ENCODE assay signal across 1 cellular context in the genomic region with DNA sequence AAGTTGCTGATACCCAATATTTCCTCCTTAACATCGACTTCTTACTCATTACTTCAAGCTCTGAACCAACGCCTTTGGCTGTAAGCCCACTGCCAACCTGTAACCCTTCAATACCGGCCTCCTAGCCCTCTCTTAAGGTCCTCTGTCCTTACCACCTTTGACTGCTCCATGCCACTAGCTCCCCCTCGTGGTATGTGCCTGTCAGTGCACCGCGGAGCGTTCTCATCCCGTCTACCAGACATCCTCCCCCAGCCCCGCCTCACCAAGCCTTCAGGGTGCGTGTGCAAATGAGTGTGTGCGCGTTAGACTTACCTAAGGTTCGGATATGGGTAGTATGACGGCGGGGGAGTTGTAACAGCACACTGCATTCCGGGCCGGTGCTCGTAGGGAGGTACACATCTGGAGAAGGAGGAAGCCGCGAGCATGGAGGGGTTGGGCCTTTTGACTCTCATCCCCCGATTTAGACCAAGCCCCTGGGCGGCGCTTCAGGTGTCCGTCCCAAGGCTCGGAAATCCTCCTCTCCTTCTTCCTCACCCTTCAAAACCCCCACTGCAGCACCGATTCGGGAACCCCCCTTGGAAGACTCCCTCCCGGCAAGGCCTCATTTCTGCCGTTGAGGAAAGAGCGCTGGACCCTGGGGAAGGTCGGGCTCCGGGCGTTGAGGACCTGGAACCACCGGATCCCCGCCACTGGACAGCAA.
TF ChIP-seq lines count a peak whose summit lies in the region.

No MANE protein-coding gene starts in this region.

TF ChIP-seq in K562, 482 proteins besides CTCF, POLR2A, EP300 and RAD21 (continued from another document and continues in another):
- TF ChIP-seq TOE1 (IDR thresholded peaks at IDR 0.05; ENCODE audit: borderline replicate concordance) = 0 out of 2 replicates have a peak, but pooled peaks have one; percentile 48
- TF ChIP-seq TOE1 (CRISPR knock-in tag; IDR thresholded peaks at IDR 0.05; ENCODE audit: borderline replicate concordance, low read depth) = no peak
- no peak for TF ChIP-seq ZNF174 (CRISPR knock-in tag; IDR thresholded peaks at IDR 0.05)
- peak; percentile 18 for TF ChIP-seq CTCFL (IDR thresholded peaks at IDR 0.05; ENCODE audit: borderline replicate concordance, insufficient read depth, low read depth, low read length, poor library complexity, severe bottlenecking)
- TF ChIP-seq, protein P1, sequence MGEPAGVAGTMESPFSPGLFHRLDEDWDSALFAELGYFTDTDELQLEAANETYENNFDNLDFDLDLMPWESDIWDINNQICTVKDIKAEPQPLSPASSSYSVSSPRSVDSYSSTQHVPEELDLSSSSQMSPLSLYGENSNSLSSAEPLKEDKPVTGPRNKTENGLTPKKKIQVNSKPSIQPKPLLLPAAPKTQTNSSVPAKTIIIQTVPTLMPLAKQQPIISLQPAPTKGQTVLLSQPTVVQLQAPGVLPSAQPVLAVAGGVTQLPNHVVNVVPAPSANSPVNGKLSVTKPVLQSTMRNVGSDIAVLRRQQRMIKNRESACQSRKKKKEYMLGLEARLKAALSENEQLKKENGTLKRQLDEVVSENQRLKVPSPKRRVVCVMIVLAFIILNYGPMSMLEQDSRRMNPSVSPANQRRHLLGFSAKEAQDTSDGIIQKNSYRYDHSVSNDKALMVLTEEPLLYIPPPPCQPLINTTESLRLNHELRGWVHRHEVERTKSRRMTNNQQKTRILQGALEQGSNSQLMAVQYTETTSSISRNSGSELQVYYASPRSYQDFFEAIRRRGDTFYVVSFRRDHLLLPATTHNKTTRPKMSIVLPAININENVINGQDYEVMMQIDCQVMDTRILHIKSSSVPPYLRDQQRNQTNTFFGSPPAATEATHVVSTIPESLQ (CRISPR knock-in tag; IDR thresholded peaks at IDR 0.05) = no peak
- peak; percentile 37 for TF ChIP-seq NFIC (IDR thresholded peaks at IDR 0.05)
- no peak for TF ChIP-seq ZBTB5 (IDR thresholded peaks at IDR 0.05)
- peak; percentile 79 for TF ChIP-seq SMC3 (conservative IDR thresholded peaks at IDR 0.05; ENCODE audit: insufficient read depth, low read depth, low read length)
- no peak for TF ChIP-seq MTF1 (CRISPR knock-in tag; IDR thresholded peaks at IDR 0.05; ENCODE audit: borderline replicate concordance)
- TF ChIP-seq XRCC4 (IDR thresholded peaks at IDR 0.05; ENCODE audit: extremely low read depth, insufficient read depth, insufficient read length) = no peak
- 0 out of 2 replicates have a peak, but pooled peaks have one; percentile 32 for TF ChIP-seq CXXC5 (CRISPR knock-in tag; IDR thresholded peaks at IDR 0.05)
- no peak for TF ChIP-seq ELF1 (tag; IDR thresholded peaks at IDR 0.05)
- TF ChIP-seq TAF1 (IDR thresholded peaks at IDR 0.05; ENCODE audit: control insufficient read depth, extremely low read depth, insufficient read depth, low read length, severe bottlenecking) = no peak
- TF ChIP-seq CREBBP (IDR thresholded peaks at IDR 0.05; ENCODE audit: low read depth, low read length) = no peak
- no peak for TF ChIP-seq LCOR (CRISPR knock-in tag; IDR thresholded peaks at IDR 0.05)
- TF ChIP-seq ZNF696 (CRISPR knock-in tag; conservative IDR thresholded peaks at IDR 0.05) = no peak
- TF ChIP-seq, protein P2, sequence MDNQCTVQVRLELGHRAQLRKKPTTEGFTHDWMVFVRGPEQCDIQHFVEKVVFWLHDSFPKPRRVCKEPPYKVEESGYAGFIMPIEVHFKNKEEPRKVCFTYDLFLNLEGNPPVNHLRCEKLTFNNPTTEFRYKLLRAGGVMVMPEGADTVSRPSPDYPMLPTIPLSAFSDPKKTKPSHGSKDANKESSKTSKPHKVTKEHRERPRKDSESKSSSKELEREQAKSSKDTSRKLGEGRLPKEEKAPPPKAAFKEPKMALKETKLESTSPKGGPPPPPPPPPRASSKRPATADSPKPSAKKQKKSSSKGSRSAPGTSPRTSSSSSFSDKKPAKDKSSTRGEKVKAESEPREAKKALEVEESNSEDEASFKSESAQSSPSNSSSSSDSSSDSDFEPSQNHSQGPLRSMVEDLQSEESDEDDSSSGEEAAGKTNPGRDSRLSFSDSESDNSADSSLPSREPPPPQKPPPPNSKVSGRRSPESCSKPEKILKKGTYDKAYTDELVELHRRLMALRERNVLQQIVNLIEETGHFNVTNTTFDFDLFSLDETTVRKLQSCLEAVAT (IDR thresholded peaks at IDR 0.05) = no peak
- TF ChIP-seq KDM1A (IDR thresholded peaks at IDR 0.05) = peak in 1 of 2 experiments; percentile 10; a peak in 1 of 4 replicates
- TF ChIP-seq, protein P3, sequence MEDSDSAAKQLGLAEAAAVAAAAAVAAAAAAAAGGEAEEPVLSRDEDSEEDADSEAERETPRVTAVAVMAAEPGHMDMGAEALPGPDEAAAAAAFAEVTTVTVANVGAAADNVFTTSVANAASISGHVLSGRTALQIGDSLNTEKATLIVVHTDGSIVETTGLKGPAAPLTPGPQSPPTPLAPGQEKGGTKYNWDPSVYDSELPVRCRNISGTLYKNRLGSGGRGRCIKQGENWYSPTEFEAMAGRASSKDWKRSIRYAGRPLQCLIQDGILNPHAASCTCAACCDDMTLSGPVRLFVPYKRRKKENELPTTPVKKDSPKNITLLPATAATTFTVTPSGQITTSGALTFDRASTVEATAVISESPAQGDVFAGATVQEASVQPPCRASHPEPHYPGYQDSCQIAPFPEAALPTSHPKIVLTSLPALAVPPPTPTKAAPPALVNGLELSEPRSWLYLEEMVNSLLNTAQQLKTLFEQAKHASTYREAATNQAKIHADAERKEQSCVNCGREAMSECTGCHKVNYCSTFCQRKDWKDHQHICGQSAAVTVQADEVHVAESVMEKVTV (CRISPR knock-in tag; IDR thresholded peaks at IDR 0.05) = peak; percentile 37; the same call in 1 of the 2 replicates
- peak; percentile 56 for TF ChIP-seq TEAD4 (IDR thresholded peaks at IDR 0.05; ENCODE audit: low read length)
- no peak for TF ChIP-seq TEAD4 (CRISPR knock-in tag; IDR thresholded peaks at IDR 0.05; ENCODE audit: borderline replicate concordance)
- TF ChIP-seq TEAD1 (CRISPR knock-in tag; IDR thresholded peaks at IDR 0.05) = peak in 1 of 2 experiments; percentile 92; a peak in 1 of 4 replicates
- TF ChIP-seq LARP7 (IDR thresholded peaks at IDR 0.05) = no peak
- TF ChIP-seq CC2D1A (IDR thresholded peaks at IDR 0.05) = peak; percentile 79
- peak in 1 of 3 experiments; percentile 27 for TF ChIP-seq YY1 (IDR thresholded peaks at IDR 0.05; ENCODE audit: borderline replicate concordance in 1 of 3, control insufficient read depth in 1 of 3, extremely low read depth in 1 of 3, insufficient read depth in 3 of 3, insufficient read length in 1 of 3, insufficient replicate concordance in 2 of 3, low read depth in 1 of 3, low read length in 2 of 3)
- TF ChIP-seq FOXO4 (CRISPR knock-in tag; IDR thresholded peaks at IDR 0.05) = no peak
- TF ChIP-seq MED1 (CRISPR knock-in tag; IDR thresholded peaks at IDR 0.05; ENCODE audit: borderline replicate concordance) = no peak
- TF ChIP-seq ATF7 (IDR thresholded peaks at IDR 0.05) = peak; percentile 30; the same call in 1 of the 2 replicates
- peak; percentile 72 for TF ChIP-seq VEZF1 (CRISPR knock-in tag; IDR thresholded peaks at IDR 0.05)
- no peak for TF ChIP-seq GTF2A2 (tag; IDR thresholded peaks at IDR 0.05)
- TF ChIP-seq CHD4 (IDR thresholded peaks at IDR 0.05; ENCODE audit: insufficient read depth, insufficient replicate concordance, low read depth, low read length, poor library complexity, severe bottlenecking) = no peak
- TF ChIP-seq CREM (IDR thresholded peaks at IDR 0.05; ENCODE audit: low read depth) = peak; percentile 58
- no peak for TF ChIP-seq CHCHD3 (CRISPR knock-in tag; IDR thresholded peaks at IDR 0.05)
- TF ChIP-seq MAX (CRISPR knock-in tag; IDR thresholded peaks at IDR 0.05) = peak; percentile 21; the same call in 1 of the 2 replicates
- no peak for TF ChIP-seq DIDO1 (tag; IDR thresholded peaks at IDR 0.05; ENCODE audit: low read depth)
- no peak for TF ChIP-seq FOXP1 (CRISPR knock-in tag; IDR thresholded peaks at IDR 0.05)
- no peak for TF ChIP-seq MAFG (tag; conservative IDR thresholded peaks at IDR 0.05)
- TF ChIP-seq XRCC5 (IDR thresholded peaks at IDR 0.05; ENCODE audit: low read depth, low read length) = peak; percentile 78; the same call in 1 of the 2 replicates
- TF ChIP-seq NCOA2 (IDR thresholded peaks at IDR 0.05; ENCODE audit: partially characterized antibody in 2 of 2) = peak in 1 of 2 experiments; percentile 96
- TF ChIP-seq SRSF3 (IDR thresholded peaks at IDR 0.05; ENCODE audit: insufficient read depth, low read length) = no peak
- TF ChIP-seq MBD2 (IDR thresholded peaks at IDR 0.05; ENCODE audit: borderline replicate concordance, low read depth) = no peak
- TF ChIP-seq, protein P4, sequence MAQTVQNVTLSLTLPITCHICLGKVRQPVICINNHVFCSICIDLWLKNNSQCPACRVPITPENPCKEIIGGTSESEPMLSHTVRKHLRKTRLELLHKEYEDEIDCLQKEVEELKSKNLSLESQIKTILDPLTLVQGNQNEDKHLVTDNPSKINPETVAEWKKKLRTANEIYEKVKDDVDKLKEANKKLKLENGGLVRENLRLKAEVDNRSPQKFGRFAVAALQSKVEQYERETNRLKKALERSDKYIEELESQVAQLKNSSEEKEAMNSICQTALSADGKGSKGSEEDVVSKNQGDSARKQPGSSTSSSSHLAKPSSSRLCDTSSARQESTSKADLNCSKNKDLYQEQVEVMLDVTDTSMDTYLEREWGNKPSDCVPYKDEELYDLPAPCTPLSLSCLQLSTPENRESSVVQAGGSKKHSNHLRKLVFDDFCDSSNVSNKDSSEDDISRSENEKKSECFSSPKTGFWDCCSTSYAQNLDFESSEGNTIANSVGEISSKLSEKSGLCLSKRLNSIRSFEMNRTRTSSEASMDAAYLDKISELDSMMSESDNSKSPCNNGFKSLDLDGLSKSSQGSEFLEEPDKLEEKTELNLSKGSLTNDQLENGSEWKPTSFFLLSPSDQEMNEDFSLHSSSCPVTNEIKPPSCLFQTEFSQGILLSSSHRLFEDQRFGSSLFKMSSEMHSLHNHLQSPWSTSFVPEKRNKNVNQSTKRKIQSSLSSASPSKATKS (CRISPR knock-in tag; IDR thresholded peaks at IDR 0.05) = no peak
- no peak for TF ChIP-seq ZKSCAN3 (CRISPR knock-in tag; IDR thresholded peaks at IDR 0.05)
- no peak; a peak in 1 of 4 replicates for TF ChIP-seq NRF1 (conservative IDR thresholded peaks at IDR 0.05 in 1 of 2, IDR thresholded peaks at IDR 0.05 in 1 of 2)
- TF ChIP-seq, protein P5, sequence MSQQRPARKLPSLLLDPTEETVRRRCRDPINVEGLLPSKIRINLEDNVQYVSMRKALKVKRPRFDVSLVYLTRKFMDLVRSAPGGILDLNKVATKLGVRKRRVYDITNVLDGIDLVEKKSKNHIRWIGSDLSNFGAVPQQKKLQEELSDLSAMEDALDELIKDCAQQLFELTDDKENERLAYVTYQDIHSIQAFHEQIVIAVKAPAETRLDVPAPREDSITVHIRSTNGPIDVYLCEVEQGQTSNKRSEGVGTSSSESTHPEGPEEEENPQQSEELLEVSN (IDR thresholded peaks at IDR 0.05; ENCODE audit: borderline replicate concordance in 1 of 2, extremely low read depth in 1 of 2, insufficient read depth in 1 of 2, insufficient read length in 1 of 2, low read depth in 1 of 2, low read length in 1 of 2, poor library complexity in 1 of 2, severe bottlenecking in 1 of 2) = no peak
